Comparison of ENCODE assay signal across 28 cellular contexts in the genomic region with DNA sequence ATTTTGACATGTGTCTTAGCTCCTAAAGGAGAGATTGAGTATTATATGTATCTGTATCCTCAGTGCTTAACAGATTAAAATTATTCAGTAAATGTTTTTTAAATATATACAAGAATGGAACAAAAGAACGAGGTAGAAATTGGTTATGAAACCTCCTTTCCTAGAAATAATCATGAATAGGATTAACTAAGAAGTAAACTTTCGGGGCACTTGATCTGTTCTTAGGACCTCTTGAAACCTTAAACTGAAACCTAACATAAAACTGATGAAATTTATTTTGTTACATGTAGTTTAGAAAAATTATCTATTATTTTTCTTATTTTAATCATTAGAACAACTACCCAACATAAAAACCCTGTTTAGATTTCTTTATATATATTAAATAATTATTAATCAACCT.
"Had no signal": no experiment of that assay in that cellular context is flagged by ENCODE, and none has a peak within 500 bp of the region (broad histone marks: within the 10 kb centered on the region; RNA-seq: fewer than 3 reads in every experiment).

No MANE protein-coding gene starts in this region.

- H3K36me3 ChIP-seq: stomach, suprapubic skin, thoracic aorta, thyroid gland, tibial artery, tibial nerve, transverse colon, upper lobe of left lung, upper lobe of right lung, uterus, vagina had no signal

- ATAC-seq: stimulated activated effector memory CD8-positive, alpha-beta T cell treated with anti-CD3 and anti-CD28 coated beads, Interleukin-12 subunit alpha, Interleukin-12 subunit beta, amount 100 ng/mL, for 72 hours; stimulated activated memory B cell treated with anti-CD40 and anti-IgM and Interleukin-4, amounts not matched to agents 10 μg/mL and 1 μg/mL and 100 μg/mL, for 72 hours; stimulated activated naive B cell treated with anti-CD40 and anti-IgM and Interleukin-4, amounts not matched to agents 10 μg/mL and 1 μg/mL and 100 μg/mL, for 72 hours; stimulated activated naive CD8-positive, alpha-beta T cell treated with anti-CD3 and anti-CD28 coated beads, Interleukin-15, amount 100 ng/mL, for 72 hours; stimulated activated naive CD8-positive, alpha-beta T cell treated with anti-CD3 and anti-CD28 coated beads, Interleukin-15, Interleukin-2, amounts not matched to agents 100 U/mL and 50 U/mL, for 24 hours; upper lobe of right lung had no signal

- H3K4me3 ChIP-seq: stomach, suprapubic skin, testis, thoracic aorta, thyroid gland, tibial artery, tibial nerve, transverse colon, upper lobe of left lung, upper lobe of right lung, uterus, vagina had no signal

- H3K27ac Mint-ChIP-seq: stimulated activated effector memory CD8-positive, alpha-beta T cell treated with anti-CD3 and anti-CD28 coated beads, Interleukin-12 subunit alpha, Interleukin-12 subunit beta, amount 100 ng/mL, for 72 hours; stimulated activated memory B cell treated with anti-CD40 and anti-IgM and Interleukin-4, amounts not matched to agents 10 μg/mL and 1 μg/mL and 100 μg/mL, for 72 hours; stimulated activated naive B cell treated with anti-CD40 and anti-IgM and Interleukin-4, amounts not matched to agents 10 μg/mL and 1 μg/mL and 100 μg/mL, for 72 hours; stimulated activated naive CD8-positive, alpha-beta T cell treated with anti-CD3 and anti-CD28 coated beads, Interleukin-15, Interleukin-2, amounts not matched to agents 100 ng/mL and 50 ng/mL, for 24 hours; type B pancreatic cell had no signal

- H3K9me3 ChIP-seq: stomach, suprapubic skin, testis, thoracic aorta, thyroid gland, tibial artery, transverse colon, upper lobe of left lung, upper lobe of right lung, uterus, vagina had no signal

- H3K27ac ChIP-seq: stomach, suprapubic skin, testis, thoracic aorta, thyroid gland, tibial artery, tibial nerve, transverse colon, upper lobe of right lung, uterus, vagina had no signal

- DNase-seq: stimulated activated CD4-positive, alpha-beta T cell treated with anti-CD3 and anti-CD28 coated beads, Interleukin-2, amount 100 ng/mL, for 48 hours; stimulated activated CD4-positive, alpha-beta T cell treated with anti-CD3 and anti-CD28 coated beads, Interleukin-4, amount 100 ng/mL, for 1 hour; stimulated activated CD4-positive, alpha-beta T cell treated with anti-CD3 and anti-CD28 coated beads, Interleukin-4, amount 100 ng/mL, for 24 hours; stimulated activated CD4-positive, alpha-beta T cell treated with anti-CD3 and anti-CD28 coated beads, Interleukin-4, amount 100 ng/mL, for 4 hours; stimulated activated CD8-positive, alpha-beta memory T cell treated with anti-CD3 and anti-CD28 coated beads, Interleukin-4, amount 100 ng/mL, for 48 hours; stimulated activated naive B cell treated with anti-CD40 and anti-IgM and Interleukin-4, amounts not matched to agents 10 μg/mL and 1 μg/mL and 100 μg/mL, for 72 hours; stimulated activated naive CD4-positive, alpha-beta T cell; stimulated activated naive CD4-positive, alpha-beta T cell treated with Interleukin-2 at 50 U/mL for 16 hours; stimulated activated naive CD8-positive, alpha-beta T cell treated with anti-CD3 and anti-CD28 coated beads, Interleukin-15, amount 100 ng/mL, for 72 hours; stimulated activated naive CD8-positive, alpha-beta T cell treated with anti-CD3 and anti-CD28 coated beads, Interleukin-15, Interleukin-2, amounts not matched to agents 100 U/mL and 50 U/mL, for 24 hours; stomach; substantia nigra; testis; thyroid gland; tibial artery; transverse colon; trophoblast cell; upper lobe of left lung; upper lobe of right lung; uterus had no signal

- H3K27me3 Mint-ChIP-seq: stimulated activated naive CD8-positive, alpha-beta T cell treated with anti-CD3 and anti-CD28 coated beads, Interleukin-15, amount 100 ng/mL, for 72 hours; type B pancreatic cell had no signal

- H3K9me3 Mint-ChIP-seq: stimulated activated effector memory CD8-positive, alpha-beta T cell treated with anti-CD3 and anti-CD28 coated beads, Interleukin-12 subunit alpha, Interleukin-12 subunit beta, amount 100 ng/mL, for 72 hours; type B pancreatic cell had no signal

- H3K4me1 Mint-ChIP-seq: stimulated activated effector memory CD8-positive, alpha-beta T cell treated with anti-CD3 and anti-CD28 coated beads, Interleukin-12 subunit alpha, Interleukin-12 subunit beta, amount 100 ng/mL, for 72 hours; stimulated activated memory B cell treated with anti-CD40 and anti-IgM and Interleukin-4, amounts not matched to agents 10 μg/mL and 1 μg/mL and 100 μg/mL, for 72 hours; stimulated activated naive B cell treated with anti-CD40 and anti-IgM and Interleukin-4, amounts not matched to agents 10 μg/mL and 1 μg/mL and 100 μg/mL, for 72 hours; stimulated activated naive CD8-positive, alpha-beta T cell treated with anti-CD3 and anti-CD28 coated beads, Interleukin-15, amount 100 ng/mL, for 72 hours had no signal

- H3K36me3 Mint-ChIP-seq: stimulated activated effector memory CD8-positive, alpha-beta T cell treated with anti-CD3 and anti-CD28 coated beads, Interleukin-12 subunit alpha, Interleukin-12 subunit beta, amount 100 ng/mL, for 72 hours; stimulated activated memory B cell treated with anti-CD40 and anti-IgM and Interleukin-4, amounts not matched to agents 10 μg/mL and 1 μg/mL and 100 μg/mL, for 72 hours; stimulated activated naive B cell treated with anti-CD40 and anti-IgM and Interleukin-4, amounts not matched to agents 10 μg/mL and 1 μg/mL and 100 μg/mL, for 72 hours; type B pancreatic cell had no signal

- H3K4me1 ChIP-seq: testis, thyroid gland, tibial nerve, transverse colon, upper lobe of left lung, upper lobe of right lung, uterus, vagina had no signal

- H3K27me3 ChIP-seq: stomach, suprapubic skin, testis, thyroid gland, tibial artery, tibial nerve, transverse colon, upper lobe of left lung, upper lobe of right lung, uterus, vagina had no signal

- H3K4me3 Mint-ChIP-seq: stimulated activated effector memory CD8-positive, alpha-beta T cell treated with anti-CD3 and anti-CD28 coated beads, Interleukin-12 subunit alpha, Interleukin-12 subunit beta, amount 100 ng/mL, for 72 hours; stimulated activated memory B cell treated with anti-CD40 and anti-IgM and Interleukin-4, amounts not matched to agents 10 μg/mL and 1 μg/mL and 100 μg/mL, for 72 hours; stimulated activated naive B cell treated with anti-CD40 and anti-IgM and Interleukin-4, amounts not matched to agents 10 μg/mL and 1 μg/mL and 100 μg/mL, for 72 hours; stimulated activated naive CD8-positive, alpha-beta T cell treated with anti-CD3 and anti-CD28 coated beads, Interleukin-15, amount 100 ng/mL, for 72 hours; stimulated activated naive CD8-positive, alpha-beta T cell treated with anti-CD3 and anti-CD28 coated beads, Interleukin-15, Interleukin-2, amounts not matched to agents 100 ng/mL and 50 ng/mL, for 24 hours; type B pancreatic cell had no signal
